Comparison of ENCODE assay signal across 26 cellular contexts in the genomic region with DNA sequence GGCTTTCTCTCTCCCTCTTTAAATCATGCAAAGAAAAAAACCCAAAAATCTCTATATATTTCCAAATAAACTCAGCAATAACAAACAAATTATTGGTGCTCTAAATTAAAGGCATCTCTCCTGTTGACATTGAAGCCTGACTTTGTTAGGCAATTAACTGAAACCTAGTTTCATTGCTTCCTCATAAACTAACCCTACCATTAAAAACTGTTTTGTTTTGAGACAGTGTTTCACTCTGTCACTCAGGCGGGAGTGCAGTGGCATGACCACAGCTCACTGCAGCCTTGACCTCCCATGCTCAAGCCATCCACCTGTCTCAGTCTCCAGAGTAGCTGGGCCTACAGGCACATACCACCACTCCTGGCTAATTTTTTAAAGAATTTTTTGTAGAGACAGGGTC. TPM values are rescaled to one million over a fixed set of nuclear protein-coding genes. Genes with fewer than 3 reads are reported as not detected.
DNase-seq lines count a peak whose midpoint lies in the region; FAIRE-seq lines count a peak whose summit lies in the region.
"Had no signal": no experiment of that assay in that cellular context is flagged by ENCODE, and none has a peak within 500 bp of the region (broad histone marks: within the 10 kb centered on the region; RNA-seq: fewer than 3 reads in every experiment).

No MANE protein-coding gene starts in this region.

- FAIRE-seq in colon (lab: Jason Lieb, UNC) (peak; percentile 45), frontal cortex (lab: Jason Lieb, UNC) (no peak)
- FAIRE-seq: keratinocyte had no signal

- peak; percentile 61 for DNase-seq in SIG-M5 treated with dmso at 0.1 percent for 504 hours (lab: John Stamatoyannopoulos, UW; ENCODE audit: unreplicated experiment)
- DNase-seq in SIG-M5 (lab: John Stamatoyannopoulos, UW), result no peak
- DNase-seq in NCI-H69 (lab: John Stamatoyannopoulos, UW), result peak; percentile 36
- no peak for DNase-seq in SHP77 treated with DMSO at 0.1 percent for 48 hours (lab: John Stamatoyannopoulos, UW)
- DNase-seq in frontal cortex (ENCODE audit: low spot score in 2 of 2), result no peak
- no peak for DNase-seq in cerebellar cortex (ENCODE audit: low spot score)
- no peak for DNase-seq in amygdala (lab: John Stamatoyannopoulos, UW)
- DNase-seq: activated CD4-positive, alpha-beta T cell treated with anti-CD3 and anti-CD28 coated beads for 48 hours; activated effector memory CD4-positive, alpha-beta T cell treated with Interleukin-2 at 50 U/mL for 16 hours; C1 segment of cervical spinal cord; COR-L47; DMS53; esophagus squamous epithelium; foreskin keratinocyte; heart left ventricle; HFFc6; naive thymus-derived CD4-positive, alpha-beta T cell; NCI-H1436; NCI-H2081 treated with DMSO at 0.1 percent for 48 hours; NCI-H345; right cardiac atrium; stimulated activated CD4-positive, alpha-beta T cell treated with anti-CD3 and anti-CD28 coated beads, Interleukin-2, amount 100 ng/mL, for 24 hours; T1000; tibial artery had no signal

RNA-seq across cellular contexts. Expression of gene PIGU, which starts 34.9 kb away (rescaled TPM):
- 13.9 TPM for total RNA-seq in frontal cortex

Comparison
In these comparisons a context has a peak if more than half of its experiments do, and no peak if none do; other contexts are left out.
1. DNase-seq: peak in SIG-M5 treated with dmso at 0.1 percent for 504 hours (single experiment) and NCI-H69 (single experiment); none in SIG-M5 (single experiment), SHP77 treated with DMSO at 0.1 percent for 48 hours (single experiment), frontal cortex (0 of 2), cerebellar cortex (single experiment) and amygdala (0 of 56).